26 cellular contexts compared by ENCODE assay signal in genomic region chr3:58723197-58723596, GRCh38. TPM values are rescaled to one million over a fixed set of nuclear protein-coding genes. Genes with fewer than 3 reads are reported as not detected.
DNase-seq lines count a peak whose midpoint lies in the region; ATAC-seq and TF ChIP-seq lines count a peak whose summit lies in the region.
"Had no signal": no experiment of that assay in that cellular context is flagged by ENCODE, and none has a peak within 500 bp of the region (broad histone marks: within the 10 kb centered on the region; RNA-seq: fewer than 3 reads in every experiment).

No MANE protein-coding gene starts in this region.

- no peak for TF ChIP-seq CTCF in PC-3 (conservative IDR thresholded peaks at IDR 0.05; ENCODE audit: low read depth, low read length)
- TF ChIP-seq CTCF in epithelial cell of esophagus (IDR thresholded peaks at IDR 0.05; ENCODE audit: insufficient read depth, low read depth, low read length, missing control alignments): no peak
- no peak for TF ChIP-seq CTCF in left lung (IDR thresholded peaks at IDR 0.05)
- no peak for TF ChIP-seq CTCF in brain microvascular endothelial cell (IDR thresholded peaks at IDR 0.05; ENCODE audit: low read depth, low read length, missing control alignments)

- H3K9me3 ChIP-seq in PC-3 (ENCODE audit: low read length): no peaks in the 10 kb centered on the region
- no peaks in the 10 kb centered on the region for H3K9me3 ChIP-seq in left lung
- H3K9me3 ChIP-seq: sigmoid colon, upper lobe of left lung had no signal

- CTCF ChIA-PET in PC-3 (lab: Charles Lee): no interaction called here

- H3K4me1 ChIP-seq in PC-3 (ENCODE audit: insufficient read depth, low read length): peaks cover 6% of the 10 kb centered on the region; the same call in 1 of the 2 replicates
- peaks cover 0 to 3% of the 10 kb centered on the region in 2 donors for H3K4me1 ChIP-seq in left lung
- H3K4me1 ChIP-seq: BLaER1 treated with 17β-estradiol and CSF1 and Interleukin-3, amounts not matched to agents 10 nM and 100 nM; foreskin keratinocyte had no signal

- H3K36me3 ChIP-seq in PC-3 (ENCODE audit: low read depth, low read length): no peaks in the 10 kb centered on the region
- no peaks in the 10 kb centered on the region for H3K36me3 ChIP-seq in left lung
- no peaks in the 10 kb centered on the region for H3K36me3 ChIP-seq in brain microvascular endothelial cell (replicated peaks)
- H3K36me3 ChIP-seq: sigmoid colon, upper lobe of left lung had no signal

- intact Hi-C loops in PC-3 (cut with micrococcal nuclease) (no loop called here), left lung (cut with DNase I) (no loop called here)

- H3K4me3 ChIP-seq in PC-3 (ENCODE audit: low read length) (no peak overlapping the region), epithelial cell of esophagus (ENCODE audit: low read length) (no peak overlapping the region), left lung (no peak overlapping the region), brain microvascular endothelial cell (ENCODE audit: low read depth, low read length) (no peak overlapping the region)
- H3K4me3 ChIP-seq: BLaER1 treated with 17β-estradiol and CSF1 and Interleukin-3, amounts not matched to agents 10 nM and 100 nM; PC-9; sigmoid colon; upper lobe of left lung had no signal

- no TSS peak for BruUV-seq in PC-3 (replicated peaks; lab: Mats Ljungman, UMichigan)

- ATAC-seq in PC-3 (peak; percentile 60), left lung (peak; percentile 13), GM21786 (IDR thresholded peaks at IDR 0.05; ENCODE audit: unreplicated experiment) (no peak)
- ATAC-seq: activated CD8-positive, alpha-beta T cell treated with anti-CD3 and anti-CD28 coated beads, Interleukin-2, amount 10 ng/mL, durations not matched to agents 7 days and 5 days; foreskin keratinocyte; naive thymus-derived CD4-positive, alpha-beta T cell had no signal

- in situ Hi-C loops in brain microvascular endothelial cell (cut with HindIII; ENCODE audit: low pct_ligation_motif_present, low sequenced_read_pairs): no loop called here

- POLR2A ChIA-PET in PC-3 (lab: Charles Lee; ENCODE audit: unreplicated experiment): no interaction called here

- no peaks in the 10 kb centered on the region for H3F3A ChIP-seq in PC-3 (ENCODE audit: low read length, unreplicated experiment)

- no peak overlapping the region for H3K27ac ChIP-seq in PC-3 (ENCODE audit: low read length)
- H3K27ac ChIP-seq in left lung: no peak overlapping the region
- no peak overlapping the region for H3K27ac ChIP-seq in brain microvascular endothelial cell
- H3K27ac ChIP-seq: BLaER1 treated with 17β-estradiol and CSF1 and Interleukin-3, amounts not matched to agents 10 nM and 100 nM; foreskin keratinocyte; PC-9; sigmoid colon; upper lobe of left lung had no signal

- H3K9me2 ChIP-seq in PC-3 (replicated peaks; ENCODE audit: low read length): no peaks in the 10 kb centered on the region

- DNase-seq in HCEC 1CT (peak; percentile 31), PC-3 (peak; percentile 48), epithelial cell of esophagus (ENCODE audit: low read depth) (peak; percentile 15), left lung (no peak), brain microvascular endothelial cell (no peak)
- no peak for DNase-seq in activated CD4-positive, alpha-beta T cell treated with anti-CD3 and anti-CD28 coated beads for 48 hours
- DNase-seq: activated CD8-positive, alpha-beta T cell treated with anti-CD3 and anti-CD28 coated beads, Interleukin-2, amount 10 ng/mL, durations not matched to agents 7 days and 5 days; activated naive CD4-positive, alpha-beta T cell treated with anti-CD3 and anti-CD28 coated beads for 36 hours; amniotic stem cell; foreskin keratinocyte; head of caudate nucleus; kidney; midbrain; naive thymus-derived CD4-positive, alpha-beta T cell; NCI-H1048; NCI-H1694; nucleus accumbens; PC-9; sigmoid colon; stimulated activated CD4-positive, alpha-beta T cell treated with anti-CD3 and anti-CD28 coated beads, Interleukin-4, amount 100 ng/mL, for 1 hour; T-helper 2 cell; upper lobe of left lung had no signal

- H3K79me2 ChIP-seq in PC-3 (ENCODE audit: low read length): no peaks in the 10 kb centered on the region

- no peak overlapping the region for H2AFZ ChIP-seq in PC-3 (ENCODE audit: low read length)
- H2AFZ ChIP-seq: PC-9 had no signal

- H3K4me2 ChIP-seq in PC-3 (ENCODE audit: low read length): no peak overlapping the region
- H3K4me2 ChIP-seq: BLaER1 treated with 17β-estradiol and CSF1 and Interleukin-3, amounts not matched to agents 10 nM and 100 nM; PC-9 had no signal

- H4K20me1 ChIP-seq in PC-3 (ENCODE audit: low read length): no peaks in the 10 kb centered on the region
- H4K20me1 ChIP-seq: BLaER1 treated with 17β-estradiol and CSF1 and Interleukin-3, amounts not matched to agents 10 nM and 100 nM had no signal

- no peak overlapping the region for H3K9ac ChIP-seq in PC-3 (ENCODE audit: low read length)
- H3K9ac ChIP-seq: BLaER1 treated with 17β-estradiol and CSF1 and Interleukin-3, amounts not matched to agents 10 nM and 100 nM had no signal

- H3K27me3 ChIP-seq in PC-3 (ENCODE audit: low read length): no peaks in the 10 kb centered on the region
- H3K27me3 ChIP-seq in left lung: no peaks in the 10 kb centered on the region
- H3K27me3 ChIP-seq in brain microvascular endothelial cell (replicated peaks): no peaks in the 10 kb centered on the region
- H3K27me3 ChIP-seq: BLaER1 treated with 17β-estradiol and CSF1 and Interleukin-3, amounts not matched to agents 10 nM and 100 nM; sigmoid colon; upper lobe of left lung had no signal

RNA-seq across cellular contexts. Expression of gene FAM3D, which starts 56.6 kb away (rescaled TPM):
- total RNA-seq in PC-3 (2014; rRNA removed) (0.40 TPM in 1 of 2 replicates, not detected in the other), left lung (1 to 10 TPM; 1.5 to 3.9 TPM)
- total RNA-seq: activated CD8-positive, alpha-beta T cell treated with anti-CD3 and anti-CD28 coated beads, Interleukin-2, amount 10 ng/mL, durations not matched to agents 7 days and 5 days; activated naive CD4-positive, alpha-beta T cell treated with anti-CD3 and anti-CD28 coated beads for 36 hours; chondrocyte; foreskin keratinocyte; naive thymus-derived CD4-positive, alpha-beta T cell; PC-9; progenitor cell of endocrine pancreas had no signal

Comparison
In these comparisons a context has a peak if more than half of its experiments do, and no peak if none do; other contexts are left out.
1. DNase-seq: peak in HCEC 1CT (single experiment), PC-3 (single experiment) and epithelial cell of esophagus (single experiment); none in left lung (0 of 2), activated CD4-positive, alpha-beta T cell treated with anti-CD3 and anti-CD28 coated beads for 48 hours (single experiment) and brain microvascular endothelial cell (single experiment).